In the genomic region with DNA sequence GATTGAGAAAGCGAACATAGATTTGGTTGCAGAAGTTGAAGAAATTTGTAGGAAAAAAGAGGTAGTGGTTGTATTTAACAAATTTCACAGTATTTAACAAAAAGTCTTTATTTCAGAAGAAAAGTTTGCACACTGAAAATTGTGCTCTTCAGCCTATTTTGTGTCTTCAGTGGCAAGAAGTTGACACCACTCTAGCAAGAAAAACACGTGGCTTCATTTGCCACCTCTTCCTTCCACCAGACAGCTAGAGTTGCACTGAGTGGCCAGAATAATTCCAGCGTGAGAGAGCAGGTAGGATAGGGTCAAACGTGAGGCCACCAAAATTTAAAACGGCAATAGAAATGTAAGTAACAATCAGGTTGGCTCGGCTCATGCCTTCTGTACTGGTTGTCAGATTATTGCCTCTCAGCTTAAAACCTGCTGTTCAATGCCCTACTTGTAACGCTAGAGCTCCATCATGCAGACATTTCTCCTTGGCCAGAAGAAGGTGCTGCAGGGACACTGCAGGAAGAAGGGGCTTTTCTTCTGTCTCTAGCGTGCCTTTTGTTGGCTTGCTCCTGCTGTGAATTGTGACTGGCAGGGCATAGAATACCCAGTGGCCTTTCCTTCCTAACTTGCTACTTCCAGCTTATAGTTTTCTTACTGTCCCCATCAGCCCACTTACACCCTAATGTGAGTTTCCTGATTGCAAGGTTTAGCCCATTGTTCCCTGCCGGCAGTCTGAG, we compare ENCODE assay signal across 1 cellular context.
TF ChIP-seq lines count a peak whose summit lies in the region.

No MANE protein-coding gene starts in this region.

TF ChIP-seq in WTC11, 78 proteins besides CTCF, POLR2A, EP300 and RAD21 (continued from another document):
- TF ChIP-seq, protein P1, sequence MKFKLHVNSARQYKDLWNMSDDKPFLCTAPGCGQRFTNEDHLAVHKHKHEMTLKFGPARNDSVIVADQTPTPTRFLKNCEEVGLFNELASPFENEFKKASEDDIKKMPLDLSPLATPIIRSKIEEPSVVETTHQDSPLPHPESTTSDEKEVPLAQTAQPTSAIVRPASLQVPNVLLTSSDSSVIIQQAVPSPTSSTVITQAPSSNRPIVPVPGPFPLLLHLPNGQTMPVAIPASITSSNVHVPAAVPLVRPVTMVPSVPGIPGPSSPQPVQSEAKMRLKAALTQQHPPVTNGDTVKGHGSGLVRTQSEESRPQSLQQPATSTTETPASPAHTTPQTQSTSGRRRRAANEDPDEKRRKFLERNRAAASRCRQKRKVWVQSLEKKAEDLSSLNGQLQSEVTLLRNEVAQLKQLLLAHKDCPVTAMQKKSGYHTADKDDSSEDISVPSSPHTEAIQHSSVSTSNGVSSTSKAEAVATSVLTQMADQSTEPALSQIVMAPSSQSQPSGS (CRISPR knock-in tag; IDR thresholded peaks at IDR 0.05; ENCODE audit: borderline replicate concordance, low read depth) = no peak
- TF ChIP-seq, protein P2, sequence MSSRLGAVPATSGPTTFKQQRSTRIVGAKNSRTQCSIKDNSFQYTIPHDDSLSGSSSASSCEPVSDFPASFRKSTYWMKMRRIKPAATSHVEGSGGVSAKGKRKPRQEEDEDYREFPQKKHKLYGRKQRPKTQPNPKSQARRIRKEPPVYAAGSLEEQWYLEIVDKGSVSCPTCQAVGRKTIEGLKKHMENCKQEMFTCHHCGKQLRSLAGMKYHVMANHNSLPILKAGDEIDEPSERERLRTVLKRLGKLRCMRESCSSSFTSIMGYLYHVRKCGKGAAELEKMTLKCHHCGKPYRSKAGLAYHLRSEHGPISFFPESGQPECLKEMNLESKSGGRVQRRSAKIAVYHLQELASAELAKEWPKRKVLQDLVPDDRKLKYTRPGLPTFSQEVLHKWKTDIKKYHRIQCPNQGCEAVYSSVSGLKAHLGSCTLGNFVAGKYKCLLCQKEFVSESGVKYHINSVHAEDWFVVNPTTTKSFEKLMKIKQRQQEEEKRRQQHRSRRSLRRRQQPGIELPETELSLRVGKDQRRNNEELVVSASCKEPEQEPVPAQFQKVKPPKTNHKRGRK (CRISPR knock-in tag; IDR thresholded peaks at IDR 0.05; ENCODE audit: borderline replicate concordance) = no peak
